ENCODE assay signal across 21 cellular contexts in the genomic region with DNA sequence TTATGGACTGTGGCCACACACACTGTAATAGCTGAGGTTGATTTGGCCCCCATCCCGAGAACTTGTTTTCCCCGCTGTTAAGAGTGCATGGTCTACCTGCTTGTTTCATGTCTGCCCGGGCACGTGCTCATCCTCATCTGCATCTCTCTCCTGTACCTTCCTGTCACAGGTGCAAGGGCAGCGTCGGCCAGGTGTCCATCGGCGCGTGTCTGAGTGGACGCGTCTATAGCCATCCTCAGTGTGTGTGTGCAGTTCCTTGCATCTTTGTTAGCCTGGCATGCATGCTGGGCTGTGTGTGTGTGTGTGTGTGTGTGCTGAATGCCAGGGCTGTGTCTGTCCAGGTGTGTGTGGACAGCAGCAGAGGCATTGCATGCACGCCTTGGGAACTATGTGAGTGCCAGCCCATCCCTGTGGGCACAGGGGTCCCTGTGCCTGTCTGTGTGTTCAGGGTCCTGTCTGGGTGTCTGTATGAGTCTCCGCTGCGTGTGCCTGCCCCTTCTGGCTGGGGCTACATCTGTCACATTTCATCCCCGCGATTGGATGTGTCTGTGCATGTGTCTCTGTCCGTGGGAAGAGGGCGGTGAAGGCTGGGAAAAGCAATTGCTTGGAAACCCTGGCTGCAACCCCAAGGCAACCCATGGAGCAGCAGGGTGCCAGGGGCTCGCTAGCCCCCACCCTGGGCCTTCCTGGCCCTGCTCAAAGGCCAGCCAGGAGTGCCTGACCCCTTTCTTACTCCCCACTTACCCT. TPM values are rescaled to one million over a fixed set of nuclear protein-coding genes. Genes with fewer than 3 reads are reported as not detected.
DNase-seq lines count a peak whose midpoint lies in the region; TF ChIP-seq lines count a peak whose summit lies in the region.
"Had no signal": no experiment of that assay in that cellular context is flagged by ENCODE, and none has a peak within 500 bp of the region (broad histone marks: within the 10 kb centered on the region; RNA-seq: fewer than 3 reads in every experiment).

No MANE protein-coding gene starts in this region.

- peaks cover 8% of the 10 kb centered on the region for H3K79me1 ChIP-seq in neuronal stem cell (ENCODE audit: low read depth, low read length)

- no peaks in the 10 kb centered on the region for H3K9me3 ChIP-seq in HEK293 (ENCODE audit: control insufficient read depth, insufficient read depth, low read depth, low read length)
- peaks cover 0 to 6% of the 10 kb centered on the region in 2 donors for H3K9me3 ChIP-seq in neuronal stem cell (replicated peaks in 1 of 2; ENCODE audit: control insufficient read depth in 2 of 2, insufficient read depth in 1 of 2, low read depth in 1 of 2, low read length in 2 of 2)
- H3K9me3 ChIP-seq: Caco-2, sigmoid colon, vagina had no signal

- H3K4ac ChIP-seq in neuronal stem cell (ENCODE audit: low read length): no peak overlapping the region

- peak overlapping the region; percentile 45 for H3K23ac ChIP-seq in neuronal stem cell (ENCODE audit: low read depth, low read length, poor library complexity)

- H3K18ac ChIP-seq in neuronal stem cell (ENCODE audit: low read length): peak overlapping the region; percentile 88

- H3K14ac ChIP-seq in neuronal stem cell (ENCODE audit: low read length): peak overlapping the region; percentile 77

- peaks cover 0 to 19% (median 10%) of the 10 kb centered on the region in 3 experiments for H3K27me3 ChIP-seq in neuronal stem cell (ENCODE audit: control insufficient read depth in 3 of 3, insufficient read depth in 3 of 3, low read depth in 1 of 3, low read length in 3 of 3)
- H3K27me3 ChIP-seq: vagina had no signal

- H3K9ac ChIP-seq in neuronal stem cell (ENCODE audit: low read depth, low read length, poor library complexity): peak overlapping the region; percentile 68

- CTCF ChIA-PET in HEK293 (lab: Yijun Ruan, JAX): no interaction called here

- peak overlapping the region; percentile 51 for H2AK5ac ChIP-seq in neuronal stem cell (ENCODE audit: low read depth, low read length)

- H3K4me1 ChIP-seq in HEK293 (ENCODE audit: control insufficient read depth, insufficient read depth, low read length): peaks cover 8% of the 10 kb centered on the region
- H3K4me1 ChIP-seq in neuronal stem cell (ENCODE audit: control insufficient read depth in 2 of 2, insufficient read depth in 1 of 2, low read depth in 1 of 2, low read length in 2 of 2): peaks cover 0 to 19% of the 10 kb centered on the region in 2 donors
- H3K4me1 ChIP-seq: sigmoid colon, vagina had no signal

- peak; percentile 84 for DNase-seq in Ammon's horn (ENCODE audit: low spot score)
- DNase-seq in neuronal stem cell (ENCODE audit: low spot score): no peak
- DNase-seq in glomerular visceral epithelial cell (ENCODE audit: extremely low spot score): no peak
- DNase-seq in NCI-H1930 (lab: John Stamatoyannopoulos, UW): no peak
- no peak for DNase-seq in foreskin fibroblast
- no peak for DNase-seq in inferior parietal cortex (ENCODE audit: extremely low spot score)
- DNase-seq: activated CD4-positive, alpha-beta T cell treated with anti-CD3 and anti-CD28 coated beads for 4 hours; activated naive CD4-positive, alpha-beta T cell treated with Interleukin-2 at 50 U/mL for 16 hours; Caco-2; HFFc6; Karpas-422; mesenchymal stem cell; NCI-H1105; NCI-H345; sigmoid colon; stimulated activated CD4-positive, alpha-beta T cell treated with anti-CD3 and anti-CD28 coated beads, Interleukin-2, amount 100 ng/mL, for 24 hours had no signal

- peak overlapping the region; percentile 64 for H2BK15ac ChIP-seq in neuronal stem cell (ENCODE audit: low read length)

- H3K36me3 ChIP-seq in HEK293 (ENCODE audit: control insufficient read depth in 2 of 2, insufficient read depth in 1 of 2, low read length in 2 of 2) (no peaks in the 10 kb centered on the region; a peak in 1 of 3 replicates), neuronal stem cell (replicated peaks in 1 of 2; ENCODE audit: control insufficient read depth in 2 of 2, insufficient read depth in 2 of 2, low read length in 2 of 2) (peaks cover 0 to 3% of the 10 kb centered on the region in 2 donors)
- H3K36me3 ChIP-seq: sigmoid colon, vagina had no signal

- TF ChIP-seq CTCF in HEK293 (tag by site-specific recombination; IDR thresholded peaks at IDR 0.05) (no peak), foreskin fibroblast (IDR thresholded peaks at IDR 0.05; ENCODE audit: low read depth, low read length) (no peak)

- H2AFZ ChIP-seq in neuronal stem cell (ENCODE audit: low read length): no peak overlapping the region

- H2BK5ac ChIP-seq in neuronal stem cell (ENCODE audit: low read length): peak overlapping the region; percentile 22

- H3K4me2 ChIP-seq in neuronal stem cell (ENCODE audit: insufficient read depth, low read length, poor library complexity, severe bottlenecking): no peak overlapping the region

- H3K4me3 ChIP-seq in HEK293 (ENCODE audit: low read depth, low read length): no peak overlapping the region
- peak overlapping the region in 1 of 2 donors; percentile 42 for H3K4me3 ChIP-seq in neuronal stem cell (ENCODE audit: low read length in 2 of 2)
- no peak overlapping the region for H3K4me3 ChIP-seq in foreskin fibroblast (ENCODE audit: low read depth in 1 of 2, low read length in 2 of 2)
- H3K4me3 ChIP-seq: sigmoid colon, vagina had no signal

- peak overlapping the region; percentile 35 for H2BK12ac ChIP-seq in neuronal stem cell (ENCODE audit: low read length)

- no peak overlapping the region for H4K8ac ChIP-seq in neuronal stem cell (ENCODE audit: low read depth, low read length)

- no peak overlapping the region for H3K27ac ChIP-seq in HEK293 (ENCODE audit: extremely low read depth, low read depth, low read length)
- peak overlapping the region; percentile 99 for H3K27ac ChIP-seq in angular gyrus (ENCODE audit: low read depth, low read length)
- H3K27ac ChIP-seq in neuronal stem cell (replicated peaks; ENCODE audit: low read length): no peak overlapping the region
- H3K27ac ChIP-seq: sigmoid colon, vagina had no signal

- no peak overlapping the region for H2BK120ac ChIP-seq in neuronal stem cell (ENCODE audit: low read depth, low read length)

- H4K91ac ChIP-seq in neuronal stem cell (ENCODE audit: low read depth, low read length, poor library complexity): peak overlapping the region; percentile 32

- no CpG with 5 or more reads among the region's 19 CpGs for WGBS in neuronal stem cell (ENCODE audit: extremely low coverage in 2 of 2, insufficient read length in 2 of 2, insufficient replicate concordance in 1 of 2), 2 donors

- POLR2A ChIA-PET in HEK293 (lab: Yijun Ruan, JAX): no interaction called here

TF ChIP-seq in HEK293, 187 proteins besides CTCF, POLR2A, EP300 and RAD21:
- TF ChIP-seq ZBTB10 (tag by site-specific recombination; IDR thresholded peaks at IDR 0.05): 0 out of 2 replicates have a peak, but pooled peaks have one; percentile 24
- peak; percentile 27 for TF ChIP-seq ZSCAN4 (tag by site-specific recombination; IDR thresholded peaks at IDR 0.05)
- no peak for TF ChIP-seq ZNF311 (tag by site-specific recombination; IDR thresholded peaks at IDR 0.05; ENCODE audit: borderline replicate concordance)

RNA-seq across cellular contexts. Expression of gene MAG, which starts 1.2 kb away (rescaled TPM):
- polyA plus RNA-seq in neuronal stem cell (2013, experiment 1 of 2): not detected
- not detected for polyA plus RNA-seq in neuronal stem cell (2013, experiment 2 of 2)
- polyA plus RNA-seq: AG04450, esophagus had no signal

RNA-seq across cellular contexts. Expression of gene HAMP, which starts 10.8 kb away (rescaled TPM):
- polyA plus RNA-seq in neuronal stem cell (2013, experiment 1 of 2): not detected
- 0.01 TPM for polyA plus RNA-seq in neuronal stem cell (2013, experiment 2 of 2)
- polyA plus RNA-seq: AG04450 had no signal

RNA-seq across cellular contexts. Expression of gene USF2, which starts 24.4 kb away (rescaled TPM):
- polyA plus RNA-seq in neuronal stem cell (2013, experiment 1 of 2): 132 TPM
- 132 TPM for polyA plus RNA-seq in neuronal stem cell (2013, experiment 2 of 2)

RNA-seq across cellular contexts. Expression of gene CD22, which starts 35.8 kb away (rescaled TPM):
- not detected for polyA plus RNA-seq in neuronal stem cell (2013, experiment 1 of 2)
- polyA plus RNA-seq in neuronal stem cell (2013, experiment 2 of 2): 0.04 TPM
- polyA plus RNA-seq: AG04450 had no signal

RNA-seq across cellular contexts. Expression of gene LSR, which starts 44.4 kb away (rescaled TPM):
- 36.5 TPM for polyA plus RNA-seq in neuronal stem cell (2013, experiment 1 of 2)
- polyA plus RNA-seq in neuronal stem cell (2013, experiment 2 of 2): 37.1 TPM
